In the genomic region with DNA sequence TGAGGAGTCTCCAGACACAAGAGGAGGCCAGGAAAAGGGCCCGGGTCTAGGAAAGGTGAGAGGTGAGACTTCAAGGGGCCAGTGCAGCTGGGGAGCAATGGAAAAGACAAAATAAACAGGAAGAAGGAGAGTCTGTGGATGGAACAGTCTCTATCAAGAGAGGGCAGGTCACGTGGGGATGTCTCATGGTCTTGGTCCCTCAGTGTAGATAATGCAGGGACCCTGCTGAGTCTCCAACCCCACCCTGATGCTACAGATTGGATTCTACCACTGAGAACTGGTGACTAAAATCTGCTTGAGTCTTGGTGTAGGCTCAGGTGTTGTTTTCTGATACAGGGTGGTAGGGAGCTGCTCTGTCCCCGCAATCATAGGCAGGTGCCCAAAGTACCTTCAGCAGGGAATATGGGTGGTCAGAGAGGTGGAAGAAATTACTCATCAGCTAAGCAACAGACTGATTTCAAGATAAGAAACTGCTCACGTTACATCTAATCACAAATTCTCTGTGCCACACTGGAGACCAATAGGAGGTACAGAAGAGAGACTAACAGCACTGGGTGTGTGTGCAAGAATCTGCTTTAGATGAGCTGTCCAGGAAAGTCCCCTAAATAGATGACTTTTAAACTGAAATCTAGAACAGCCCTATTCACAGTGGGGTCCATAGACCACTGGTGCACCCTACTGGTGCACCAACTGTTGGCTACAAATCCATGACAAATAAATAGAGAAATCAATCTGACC, we compare ENCODE assay signal across 10 cellular contexts.
A peak's percentile ranks its signal among the peaks of the same experiment; 100 is the strongest.
DNase-seq lines count a peak whose midpoint lies in the region; ATAC-seq, FAIRE-seq and TF ChIP-seq lines count a peak whose summit lies in the region.
"Had no signal": no experiment of that assay in that cellular context is flagged by ENCODE, and none has a peak within 500 bp of the region (broad histone marks: within the 10 kb centered on the region; RNA-seq: fewer than 3 reads in every experiment).

No MANE protein-coding gene starts in this region.

- H3K9me3 Mint-ChIP-seq in stimulated activated naive B cell treated with anti-CD40 and anti-IgM and Interleukin-4, amounts not matched to agents 10 μg/mL and 1 μg/mL and 100 μg/mL, for 72 hours, result peaks cover 0 to 2% of the 10 kb centered on the region in 2 donors

- TF ChIP-seq CTCF in cardiac muscle cell (IDR thresholded peaks at IDR 0.05; ENCODE audit: low read depth, low read length), result peak; percentile 12
- TF ChIP-seq CTCF in GM12878 (IDR thresholded peaks at IDR 0.05 in 2 of 3, conservative IDR thresholded peaks at IDR 0.05 in 1 of 3; ENCODE audit: control insufficient read depth in 2 of 3, extremely low read depth in 1 of 3, insufficient read depth in 1 of 3, low read depth in 3 of 3, low read length in 3 of 3), result peak; percentile 46 to 84 (median 59); a peak in 5 of 6 replicates

- no peak overlapping the region for H3K4me3 ChIP-seq in cardiac muscle cell
- no peak overlapping the region for H3K4me3 ChIP-seq in GM12878

- H3K27ac Mint-ChIP-seq in stimulated activated naive B cell treated with anti-CD40 and anti-IgM and Interleukin-4, amounts not matched to agents 10 μg/mL and 1 μg/mL and 100 μg/mL, for 72 hours, result no peak overlapping the region

- 3% methylated on average over 4 of the region's 4 CpGs for WGBS in GM12878 (ENCODE audit: insufficient coverage, insufficient replicate concordance, low lambda C conversion rate, missing lambda C conversion rate)

- no peaks in the 10 kb centered on the region for H4K20me1 ChIP-seq in GM12878 (ENCODE audit: control insufficient read depth, insufficient read depth)

- H3K4me1 Mint-ChIP-seq in stimulated activated naive B cell treated with anti-CD40 and anti-IgM and Interleukin-4, amounts not matched to agents 10 μg/mL and 1 μg/mL and 100 μg/mL, for 72 hours, result no peaks in the 10 kb centered on the region

- no peak for TF ChIP-seq POLR2A in GM12878 (IDR thresholded peaks at IDR 0.05; ENCODE audit: low read depth, low read length)

- POLR2A ChIA-PET in GM12878 (lab: Charles Lee), result interaction anchor here (0.9 to 2.2 kb wide), 3 partner anchors 101 to 111 kb away, joined by 3 to 11 read pairs (median 9); a partner anchor contains a TSS

- peak; percentile 22 to 58; a peak in 2 of 4 replicates for TF ChIP-seq EP300 in GM12878 (IDR thresholded peaks at IDR 0.05; ENCODE audit: borderline replicate concordance in 1 of 2, control insufficient read depth in 1 of 2, low read depth in 2 of 2, low read length in 2 of 2)

- ATAC-seq in Right ventricle myocardium superior (ENCODE audit: poor library complexity) (no peak), HG03432 (IDR thresholded peaks at IDR 0.05; ENCODE audit: unreplicated experiment) (peak; percentile 87), GM12878 (peak; percentile 93)
- ATAC-seq in stimulated activated naive B cell treated with anti-CD40 and anti-IgM and Interleukin-4, amounts not matched to agents 10 μg/mL and 1 μg/mL and 100 μg/mL, for 72 hours (replicated peaks), result peak; percentile 71 to 80

- in situ Hi-C loops in GM12878 (cut with MboI), result loop anchor here (5.0 kb wide), 1 partner anchor 102 kb away; a partner anchor contains a TSS

- intact Hi-C loops in Right ventricle myocardium superior (cut with DNase I), result loop anchor here (10.0 kb wide), 1 partner anchor 110 kb away; no protein-coding TSS in a partner anchor
- intact Hi-C loops in GM12878 (cut with micrococcal nuclease; ENCODE audit: unreplicated experiment), result loop anchor here (1.0 to 5.0 kb wide), 8 partner anchors 54 to 452 kb away; a partner anchor contains a TSS

- H3K36me3 Mint-ChIP-seq in stimulated activated naive B cell treated with anti-CD40 and anti-IgM and Interleukin-4, amounts not matched to agents 10 μg/mL and 1 μg/mL and 100 μg/mL, for 72 hours, result no peaks in the 10 kb centered on the region

- H3K79me2 ChIP-seq in GM12878 (ENCODE audit: control insufficient read depth, insufficient read depth, low read length), result no peaks in the 10 kb centered on the region

- no peak overlapping the region for H3K27ac ChIP-seq in cardiac muscle cell
- no peak overlapping the region for H3K27ac ChIP-seq in GM12878 (ENCODE audit: control insufficient read depth, insufficient read depth)

- no peak overlapping the region for H3K9ac ChIP-seq in GM12878 (ENCODE audit: control insufficient read depth, insufficient read depth, low read length)

- no peak overlapping the region for H3K4me2 ChIP-seq in GM12878 (ENCODE audit: control insufficient read depth, insufficient read depth)

- FAIRE-seq in GM12878 (lab: Jason Lieb, UNC), result no peak
- FAIRE-seq: keratinocyte had no signal

- no peaks in the 10 kb centered on the region for H3K36me3 ChIP-seq in cardiac muscle cell
- H3K36me3 ChIP-seq in GM12878 (ENCODE audit: control insufficient read depth in 2 of 2, insufficient read depth in 2 of 2, low read length in 1 of 2), result no peaks in the 10 kb centered on the region

- peak; percentile 66 for TF ChIP-seq RAD21 in GM12878 (IDR thresholded peaks at IDR 0.05; ENCODE audit: insufficient read depth, low read depth, low read length)

- RAD21 ChIA-PET in GM12878 (lab: Charles Lee; ENCODE audit: unreplicated experiment), result interaction anchor here (0.7 to 5.4 kb wide), 15 partner anchors 11 to 312 kb away, joined by 3 to 83 read pairs (median 10); a partner anchor contains a TSS

- no peaks in the 10 kb centered on the region for H3K9me3 ChIP-seq in cardiac muscle cell (ENCODE audit: low read depth)
- no peaks in the 10 kb centered on the region for H3K9me3 ChIP-seq in GM12878 (replicated peaks; ENCODE audit: control insufficient read depth, insufficient read depth, low read length)

- H3K4me3 Mint-ChIP-seq in stimulated activated naive B cell treated with anti-CD40 and anti-IgM and Interleukin-4, amounts not matched to agents 10 μg/mL and 1 μg/mL and 100 μg/mL, for 72 hours, result no peak overlapping the region

- H3K27me3 ChIP-seq in cardiac muscle cell (no peaks in the 10 kb centered on the region), GM12878 (replicated peaks in 1 of 2; ENCODE audit: control insufficient read depth in 2 of 2, insufficient read depth in 2 of 2, low read length in 1 of 2) (no peaks in the 10 kb centered on the region; a peak in 1 of 4 replicates)

- SMC1A ChIA-PET in GM12878 (lab: Charles Lee; ENCODE audit: uncharacterized antibody, unreplicated experiment), result interaction anchor here (0.7 to 12.3 kb wide), 22 partner anchors 10 to 512 kb away, joined by 3 to 218 read pairs (median 6); a partner anchor contains a TSS

- peaks cover 16 to 27% of the 10 kb centered on the region in 2 donors for H3K27me3 Mint-ChIP-seq in stimulated activated naive B cell treated with anti-CD40 and anti-IgM and Interleukin-4, amounts not matched to agents 10 μg/mL and 1 μg/mL and 100 μg/mL, for 72 hours

- no peak overlapping the region for H2AFZ ChIP-seq in GM12878 (ENCODE audit: control insufficient read depth, low read depth, low read length)

- DNase-seq in cardiac muscle cell (ENCODE audit: low read depth in 1 of 2, low spot score in 1 of 2), result no peak
- no peak for DNase-seq in Right ventricle myocardium superior
- DNase-seq in GM12878 (ENCODE audit: low read depth, low spot score), result peak; percentile 30
- DNase-seq in stimulated activated naive B cell treated with anti-CD40 and anti-IgM and Interleukin-4, amounts not matched to agents 10 μg/mL and 1 μg/mL and 100 μg/mL, for 72 hours, result no peak
- no peak for DNase-seq in stimulated activated naive CD4-positive, alpha-beta T cell treated with Interleukin-2 at 50 U/mL for 16 hours (lab: John Stamatoyannopoulos, UW)
- DNase-seq in RPMI8226, result no peak
- DNase-seq in occipital lobe (lab: John Stamatoyannopoulos, UW), result no peak
- DNase-seq: T-helper 9 cell had no signal

- peaks cover 7% of the 10 kb centered on the region for H3K4me1 ChIP-seq in cardiac muscle cell (ENCODE audit: low read depth)
- H3K4me1 ChIP-seq in GM12878 (ENCODE audit: control insufficient read depth, insufficient read depth, low read length), result no peaks in the 10 kb centered on the region

- CTCF ChIA-PET in GM12878 (lab: Yijun Ruan, JAX), result interaction anchor here (0.6 to 12.8 kb wide), 16 partner anchors 8 to 1123 kb away, joined by 3 to 406 read pairs (median 3); a partner anchor contains a TSS

- no TSS peak for BruUV-seq in GM12878 (replicated peaks; lab: Mats Ljungman, UMichigan)

TF ChIP-seq in GM12878, 131 proteins besides CTCF, POLR2A, EP300 and RAD21 (continues in another document):
- TF ChIP-seq POLR2AphosphoS5 (IDR thresholded peaks at IDR 0.05; ENCODE audit: low read length) (no peak), ASH2L (IDR thresholded peaks at IDR 0.05; ENCODE audit: borderline replicate concordance, low read depth) (no peak), BCL11A (IDR thresholded peaks at IDR 0.05; ENCODE audit: low read depth, low read length) (no peak), EGR1 (IDR thresholded peaks at IDR 0.05; ENCODE audit: borderline replicate concordance in 1 of 2, low read depth in 2 of 2, low read length in 2 of 2) (no peak), JUND (IDR thresholded peaks at IDR 0.05; ENCODE audit: low read depth, low read length) (no peak; the same call in 1 of the 2 replicates)
- TF ChIP-seq, protein P1, sequence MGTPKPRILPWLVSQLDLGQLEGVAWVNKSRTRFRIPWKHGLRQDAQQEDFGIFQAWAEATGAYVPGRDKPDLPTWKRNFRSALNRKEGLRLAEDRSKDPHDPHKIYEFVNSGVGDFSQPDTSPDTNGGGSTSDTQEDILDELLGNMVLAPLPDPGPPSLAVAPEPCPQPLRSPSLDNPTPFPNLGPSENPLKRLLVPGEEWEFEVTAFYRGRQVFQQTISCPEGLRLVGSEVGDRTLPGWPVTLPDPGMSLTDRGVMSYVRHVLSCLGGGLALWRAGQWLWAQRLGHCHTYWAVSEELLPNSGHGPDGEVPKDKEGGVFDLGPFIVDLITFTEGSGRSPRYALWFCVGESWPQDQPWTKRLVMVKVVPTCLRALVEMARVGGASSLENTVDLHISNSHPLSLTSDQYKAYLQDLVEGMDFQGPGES (IDR thresholded peaks at IDR 0.05), result no peak
